Comparison of ENCODE assay signal across 29 cellular contexts in genomic region chr6:5653801-5654200, GRCh38.
"Had no signal": no experiment of that assay in that cellular context is flagged by ENCODE, and none has a peak within 500 bp of the region (broad histone marks: within the 10 kb centered on the region; RNA-seq: fewer than 3 reads in every experiment).

No MANE protein-coding gene starts in this region.

- H3K27ac ChIP-seq: hepatocyte, neural progenitor cell, neutrophil, parathyroid adenoma, psoas muscle, skin epidermis, tibial nerve, vagina had no signal

- H3K27me3 ChIP-seq: hepatocyte, neural progenitor cell, neutrophil, tibial nerve, vagina had no signal

- H3K9me3 Mint-ChIP-seq: natural killer cell; neural progenitor cell; stimulated activated memory B cell treated with anti-CD40 and anti-IgM and Interleukin-4, amounts not matched to agents 10 μg/mL and 1 μg/mL and 100 μg/mL, for 72 hours; stimulated activated naive CD8-positive, alpha-beta T cell treated with anti-CD3 and anti-CD28 coated beads, Interleukin-15, amount 100 ng/mL, for 72 hours; type B pancreatic cell had no signal

- H3K36me3 Mint-ChIP-seq: natural killer cell had no signal

- ATAC-seq: left lobe of liver; natural killer cell; psoas muscle; sciatic nerve; stimulated activated memory B cell treated with anti-CD40 and anti-IgM and Interleukin-4, amounts not matched to agents 10 μg/mL and 1 μg/mL and 100 μg/mL, for 72 hours; stimulated activated naive CD8-positive, alpha-beta T cell treated with anti-CD3 and anti-CD28 coated beads, Interleukin-15, amount 100 ng/mL, for 72 hours had no signal

- H3K9me3 ChIP-seq: neutrophil, psoas muscle, tibial nerve, vagina had no signal

- DNase-seq: head of caudate nucleus; islet precursor cell; mesendoderm; naive B cell; natural killer cell; nephron progenitor cell; occipital lobe; psoas muscle; stimulated activated CD4-positive, alpha-beta T cell treated with anti-CD3 and anti-CD28 coated beads, Interleukin-12 subunit alpha, Interleukin-12 subunit beta, amount 100 ng/mL, for 4 hours; stimulated activated CD4-positive, alpha-beta T cell treated with anti-CD3 and anti-CD28 coated beads, Interleukin-15, amount 100 ng/mL, for 24 hours; stimulated activated CD4-positive, alpha-beta T cell treated with anti-CD3 and anti-CD28 coated beads, Interleukin-2, amount 100 ng/mL, for 48 hours; stimulated activated CD4-positive, alpha-beta T cell treated with anti-CD3 and anti-CD28 coated beads, Interleukin-4, amount 100 ng/mL, for 4 hours; stimulated activated CD8-positive, alpha-beta memory T cell treated with anti-CD3 and anti-CD28 coated beads, Interleukin-4, amount 100 ng/mL, for 48 hours; stimulated activated naive CD4-positive, alpha-beta T cell treated with Interleukin-2 at 50 U/mL for 16 hours; stimulated activated naive CD8-positive, alpha-beta T cell treated with anti-CD3 and anti-CD28 coated beads, Interleukin-15, amount 100 ng/mL, for 72 hours; substantia nigra had no signal

- H3K4me3 ChIP-seq: hepatocyte, lung, neural progenitor cell, psoas muscle, skin epidermis, tibial nerve, vagina had no signal

- H3K4me1 ChIP-seq: neural progenitor cell, tibial nerve, vagina had no signal

- H3K27ac Mint-ChIP-seq: mesothelial cell of epicardium; natural killer cell; nephron progenitor cell; neural progenitor cell; stimulated activated memory B cell treated with anti-CD40 and anti-IgM and Interleukin-4, amounts not matched to agents 10 μg/mL and 1 μg/mL and 100 μg/mL, for 72 hours; type B pancreatic cell had no signal
